ENCODE assay signal across 8 cellular contexts in genomic region chr10:70169011-70169410, GRCh38. TPM values are rescaled to one million over a fixed set of nuclear protein-coding genes. Genes with fewer than 3 reads are reported as not detected.
A peak's percentile ranks its signal among the peaks of the same experiment; 100 is the strongest.
DNase-seq lines count a peak whose midpoint lies in the region; ATAC-seq and TF ChIP-seq lines count a peak whose summit lies in the region.

No MANE protein-coding gene starts in this region.

- DNase-seq in GM23338 (ENCODE audit: low spot score) (no peak), fibroblast of peridontal ligament (ENCODE audit: extremely low read depth) (peak; percentile 29), retinal pigment epithelial cell (ENCODE audit: low read depth) (no peak), SIG-M5 treated with dmso at 0.1 percent for 504 hours (lab: John Stamatoyannopoulos, UW; ENCODE audit: unreplicated experiment) (no peak), GF-D8 (lab: John Stamatoyannopoulos, UW) (no peak)
- DNase-seq in stimulated activated CD4-positive, alpha-beta T cell treated with anti-CD3 and anti-CD28 coated beads, Interleukin-12 subunit alpha, Interleukin-12 subunit beta, amount 100 ng/mL, for 4 hours: no peak

- H3K79me2 ChIP-seq in GM23338 (replicated peaks; ENCODE audit: insufficient read depth): peaks cover 61% of the 10 kb centered on the region

- H3K27me3 ChIP-seq in GM23338 (ENCODE audit: insufficient read depth): no peaks in the 10 kb centered on the region

- ATAC-seq in GM23338 (no peak), GM21390 (IDR thresholded peaks at IDR 0.05; ENCODE audit: unreplicated experiment) (no peak)

- H3K36me3 Mint-ChIP-seq in GM23338 (ENCODE audit: low read depth): peaks cover 10% of the 10 kb centered on the region; the same call in 2 of the 3 replicates
- H3K36me3 Mint-ChIP-seq in T-helper 1 cell treated with Interleukin-12 subunit alpha and Interleukin-12 subunit beta and Interleukin-4 antibody, amounts not matched to agents 30 μg/mL and 1 μg/mL, for 36 hours (ENCODE audit: low read depth): peaks cover 26% of the 10 kb centered on the region

- peak overlapping the region; percentile 94 for H3K4me2 ChIP-seq in GM23338

- H3K9me2 ChIP-seq in GM23338 (ENCODE audit: insufficient read depth): no peaks in the 10 kb centered on the region

- peaks cover 6% of the 10 kb centered on the region for H3K4me1 ChIP-seq in GM23338 (ENCODE audit: insufficient read depth)

- no peak overlapping the region for H3K27ac ChIP-seq in GM23338 (ENCODE audit: low read depth)

- peak overlapping the region; percentile 96 for H3K4me3 Mint-ChIP-seq in GM23338
- peak overlapping the region; percentile 94 for H3K4me3 Mint-ChIP-seq in T-helper 1 cell treated with Interleukin-12 subunit alpha and Interleukin-12 subunit beta and Interleukin-4 antibody, amounts not matched to agents 30 μg/mL and 1 μg/mL, for 36 hours

- no peak overlapping the region; the same call in 1 of the 2 replicates for H3K27ac Mint-ChIP-seq in GM23338
- peak overlapping the region; percentile 95 for H3K27ac Mint-ChIP-seq in T-helper 1 cell treated with Interleukin-12 subunit alpha and Interleukin-12 subunit beta and Interleukin-4 antibody, amounts not matched to agents 30 μg/mL and 1 μg/mL, for 36 hours

- H3K36me3 ChIP-seq in GM23338 (ENCODE audit: insufficient read depth): no peaks in the 10 kb centered on the region

- no peaks in the 10 kb centered on the region for H3F3A ChIP-seq in GM23338 (replicated peaks; ENCODE audit: low read depth)

- TF ChIP-seq CTCF in GM23338 (conservative IDR thresholded peaks at IDR 0.05; ENCODE audit: low read depth in 2 of 2) (no peak), retinal pigment epithelial cell (conservative IDR thresholded peaks at IDR 0.05; ENCODE audit: low read depth, low read length) (no peak)

- peaks cover 4% of the 10 kb centered on the region for H3K27me3 Mint-ChIP-seq in GM23338 (ENCODE audit: insufficient read depth, low read depth, poor library complexity)
- no peaks in the 10 kb centered on the region for H3K27me3 Mint-ChIP-seq in T-helper 1 cell treated with Interleukin-12 subunit alpha and Interleukin-12 subunit beta and Interleukin-4 antibody, amounts not matched to agents 30 μg/mL and 1 μg/mL, for 36 hours (ENCODE audit: low read depth)

- H3K4me1 Mint-ChIP-seq in GM23338: peaks cover 16% of the 10 kb centered on the region; the same call in 2 of the 3 replicates
- peaks cover 35% of the 10 kb centered on the region for H3K4me1 Mint-ChIP-seq in T-helper 1 cell treated with Interleukin-12 subunit alpha and Interleukin-12 subunit beta and Interleukin-4 antibody, amounts not matched to agents 30 μg/mL and 1 μg/mL, for 36 hours (ENCODE audit: low read depth)

- H3K4me3 ChIP-seq in GM23338 (peak overlapping the region; percentile 91), retinal pigment epithelial cell (ENCODE audit: low read length) (peak overlapping the region; percentile 99)

- no peaks in the 10 kb centered on the region for H3K9me3 Mint-ChIP-seq in GM23338
- H3K9me3 Mint-ChIP-seq in T-helper 1 cell treated with Interleukin-12 subunit alpha and Interleukin-12 subunit beta and Interleukin-4 antibody, amounts not matched to agents 30 μg/mL and 1 μg/mL, for 36 hours: no peaks in the 10 kb centered on the region

- peaks cover 42% of the 10 kb centered on the region for H4K20me1 ChIP-seq in GM23338 (replicated peaks; ENCODE audit: insufficient read depth)

- no peak overlapping the region for H2AFZ ChIP-seq in GM23338

TF ChIP-seq in GM23338, 12 proteins besides CTCF, POLR2A, EP300 and RAD21 (continues in another document):
- TF ChIP-seq POLR2AphosphoS5 (IDR thresholded peaks at IDR 0.05; ENCODE audit: low read depth): no peak
- no peak for TF ChIP-seq STAT1 (IDR thresholded peaks at IDR 0.05; ENCODE audit: unreplicated experiment)
- TF ChIP-seq EZH2phosphoT487 (IDR thresholded peaks at IDR 0.05; ENCODE audit: unreplicated experiment): no peak
- TF ChIP-seq, protein P1, sequence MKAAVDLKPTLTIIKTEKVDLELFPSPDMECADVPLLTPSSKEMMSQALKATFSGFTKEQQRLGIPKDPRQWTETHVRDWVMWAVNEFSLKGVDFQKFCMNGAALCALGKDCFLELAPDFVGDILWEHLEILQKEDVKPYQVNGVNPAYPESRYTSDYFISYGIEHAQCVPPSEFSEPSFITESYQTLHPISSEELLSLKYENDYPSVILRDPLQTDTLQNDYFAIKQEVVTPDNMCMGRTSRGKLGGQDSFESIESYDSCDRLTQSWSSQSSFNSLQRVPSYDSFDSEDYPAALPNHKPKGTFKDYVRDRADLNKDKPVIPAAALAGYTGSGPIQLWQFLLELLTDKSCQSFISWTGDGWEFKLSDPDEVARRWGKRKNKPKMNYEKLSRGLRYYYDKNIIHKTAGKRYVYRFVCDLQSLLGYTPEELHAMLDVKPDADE (IDR thresholded peaks at IDR 0.05): no peak
- TF ChIP-seq JUNB (IDR thresholded peaks at IDR 0.05; ENCODE audit: unreplicated experiment): no peak
- no peak for TF ChIP-seq NANOG (IDR thresholded peaks at IDR 0.05; ENCODE audit: borderline replicate concordance)
- no peak for TF ChIP-seq ZNF114 (CRISPR knock-in tag; IDR thresholded peaks at IDR 0.05)
- no peak for TF ChIP-seq EZH2 (IDR thresholded peaks at IDR 0.05; ENCODE audit: low read depth, unreplicated experiment)
- TF ChIP-seq ZNF462 (CRISPR knock-in tag; IDR thresholded peaks at IDR 0.05): no peak
- TF ChIP-seq ZNF331 (CRISPR knock-in tag; IDR thresholded peaks at IDR 0.05; ENCODE audit: low read depth): no peak

RNA-seq across cellular contexts. Expression of gene SAR1A, which starts 1.3 kb away (rescaled TPM):
- 71.5 and 84.8 TPM in 2 replicates for total RNA-seq in GM23338 (2014; rRNA removed; shearing (Covaris generic))
- polyA plus RNA-seq in GM23338 (2016; fragmentation: Nextera tagmentation; extraction: Ambion mirVana): 58.1 and 68.1 TPM in 2 replicates

RNA-seq across cellular contexts. Expression of gene TYSND1, which starts 22.5 kb away (rescaled TPM):
- total RNA-seq in GM23338 (2014; rRNA removed; shearing (Covaris generic)): 14.1 and 19.5 TPM in 2 replicates
- polyA plus RNA-seq in GM23338 (2016; fragmentation: Nextera tagmentation; extraction: Ambion mirVana): 5.2 and 5.4 TPM in 2 replicates

RNA-seq across cellular contexts. Expression of gene AIFM2, which starts 36.4 kb away (rescaled TPM):
- total RNA-seq in GM23338 (2014; rRNA removed; shearing (Covaris generic)): 3.1 and 3.2 TPM in 2 replicates
- polyA plus RNA-seq in GM23338 (2016; fragmentation: Nextera tagmentation; extraction: Ambion mirVana): 1.7 and 3.6 TPM in 2 replicates
